Comparison of ENCODE assay signal across 18 cellular contexts in the genomic region with DNA sequence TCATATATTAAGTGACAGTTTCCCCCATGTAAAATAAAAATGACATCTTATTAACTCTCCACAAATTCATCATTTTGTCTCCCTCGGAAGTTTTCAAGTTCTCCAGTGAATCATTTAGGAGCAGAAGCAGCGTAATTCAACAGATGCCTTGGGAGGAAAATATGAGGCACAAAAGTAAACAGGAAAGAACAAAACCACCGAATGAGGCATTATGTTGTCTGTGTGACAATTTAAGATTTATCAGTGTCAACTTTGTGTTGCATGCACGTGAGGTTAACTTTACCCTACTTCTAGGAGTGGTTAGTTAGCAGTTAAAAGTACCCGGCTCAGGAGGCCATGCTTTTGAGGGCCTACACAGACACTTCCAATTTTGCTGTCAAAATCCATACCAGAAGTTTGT.
DNase-seq lines count a peak whose midpoint lies in the region; ATAC-seq and TF ChIP-seq lines count a peak whose summit lies in the region.
"Had no signal": no experiment of that assay in that cellular context is flagged by ENCODE, and none has a peak within 500 bp of the region (broad histone marks: within the 10 kb centered on the region; RNA-seq: fewer than 3 reads in every experiment).

No MANE protein-coding gene starts in this region.

- peak overlapping the region; percentile 62 to 99 for H3K18ac ChIP-seq in mesenchymal stem cell (ENCODE audit: low read depth in 1 of 2, low read length in 2 of 2)

- H3K36me3 ChIP-seq in mesenchymal stem cell (ENCODE audit: control insufficient read depth in 1 of 2, insufficient read depth in 2 of 2, low read depth in 1 of 2, low read length in 2 of 2), result no peaks in the 10 kb centered on the region
- H3K36me3 ChIP-seq: Peyer's patch had no signal

- no peak overlapping the region for H3K4me3 ChIP-seq in mesenchymal stem cell (ENCODE audit: insufficient read depth in 1 of 2, low read depth in 1 of 2, low read length in 2 of 2)
- H3K4me3 ChIP-seq: GM12878, K562, Peyer's patch had no signal

- H3K36me3 Mint-ChIP-seq in natural killer cell, result no peaks in the 10 kb centered on the region
- H3K36me3 Mint-ChIP-seq: CD14-positive monocyte had no signal

- intact Hi-C loops in natural killer cell (cut with micrococcal nuclease), result no loop called here

- peak; percentile 37 for DNase-seq in NCI-H1694 treated with DMSO at 0.1 percent for 48 hours (lab: John Stamatoyannopoulos, UW)
- no peak for DNase-seq in NCI-H1694 (lab: John Stamatoyannopoulos, UW)
- DNase-seq in mesenchymal stem cell, result peak; percentile 92
- DNase-seq in RKO (ENCODE audit: low spot score), result no peak
- no peak for DNase-seq in natural killer cell
- DNase-seq: 8988T, COR-L47, HFFc6, NCI-H1092, NCI-H187, Peyer's patch, SHP77 treated with DMSO at 0.1 percent for 48 hours had no signal

- no peak overlapping the region for H2AFZ ChIP-seq in mesenchymal stem cell (ENCODE audit: low read depth, low read length)

- TF ChIP-seq CTCF in VCaP (conservative IDR thresholded peaks at IDR 0.05), result no peak
- no peak for TF ChIP-seq CTCF in natural killer cell (IDR thresholded peaks at IDR 0.05)

- H3K4me1 ChIP-seq in mesenchymal stem cell (ENCODE audit: control insufficient read depth, insufficient read depth, low read depth, low read length), result no peaks in the 10 kb centered on the region
- H3K4me1 ChIP-seq: Peyer's patch had no signal

- H4K91ac ChIP-seq in mesenchymal stem cell (ENCODE audit: low read length), result peak overlapping the region; percentile 99

- H3K27ac Mint-ChIP-seq in natural killer cell, result no peak overlapping the region
- H3K27ac Mint-ChIP-seq: CD14-positive monocyte, HFFc6 had no signal

- H3K4me2 ChIP-seq in mesenchymal stem cell (ENCODE audit: low read length, poor library complexity, severe bottlenecking), result no peak overlapping the region

- H2BK120ac ChIP-seq in mesenchymal stem cell (ENCODE audit: low read depth, low read length), result no peak overlapping the region

- no peak overlapping the region for H3K23ac ChIP-seq in mesenchymal stem cell (ENCODE audit: low read length in 2 of 2)

- H2BK12ac ChIP-seq in mesenchymal stem cell (ENCODE audit: low read length in 2 of 2), result no peak overlapping the region

- 3% methylated on average over 5 of the region's 5 CpGs for WGBS in mesenchymal stem cell

- H2BK5ac ChIP-seq in mesenchymal stem cell (ENCODE audit: low read depth, low read length, poor library complexity, severe bottlenecking), result no peak overlapping the region

- peak overlapping the region; percentile 91 for H4K8ac ChIP-seq in mesenchymal stem cell (ENCODE audit: low read length)

- H3K27me3 ChIP-seq in mesenchymal stem cell (ENCODE audit: control insufficient read depth in 1 of 2, insufficient read depth in 1 of 2, low read length in 2 of 2), result no peaks in the 10 kb centered on the region
- H3K27me3 ChIP-seq: Peyer's patch had no signal

- H3K9me3 ChIP-seq in mesenchymal stem cell (ENCODE audit: control insufficient read depth, low read length), result no peaks in the 10 kb centered on the region
- H3K9me3 ChIP-seq: Peyer's patch had no signal

- H3K4ac ChIP-seq in mesenchymal stem cell (ENCODE audit: low read depth in 1 of 2, low read length in 2 of 2), result peak overlapping the region in 1 of 2 experiments; percentile 81

- H3K4me3 Mint-ChIP-seq in natural killer cell, result no peak overlapping the region
- H3K4me3 Mint-ChIP-seq: CD14-positive monocyte, HFFc6 had no signal

- H3K79me1 ChIP-seq in mesenchymal stem cell (replicated peaks; ENCODE audit: low read length, poor library complexity, severe bottlenecking), result no peaks in the 10 kb centered on the region

- H2AK5ac ChIP-seq in mesenchymal stem cell (ENCODE audit: low read length, severe bottlenecking), result no peak overlapping the region

- peak overlapping the region; percentile 59 for H3K27ac ChIP-seq in VCaP
- H3K27ac ChIP-seq in mesenchymal stem cell (ENCODE audit: low read length, poor library complexity, severe bottlenecking), result no peak overlapping the region

- H3K9me3 Mint-ChIP-seq in natural killer cell, result peaks cover 0 to 2% of the 10 kb centered on the region in 2 donors

- ATAC-seq in GM18519 (IDR thresholded peaks at IDR 0.05; ENCODE audit: low FRiP score, unreplicated experiment), result no peak
- ATAC-seq in GM18517 (IDR thresholded peaks at IDR 0.05; ENCODE audit: unreplicated experiment), result no peak
- ATAC-seq in natural killer cell, result no peak
- ATAC-seq: GM12878, K562 had no signal

- H3K4me1 Mint-ChIP-seq in natural killer cell, result no peaks in the 10 kb centered on the region
- H3K4me1 Mint-ChIP-seq: CD14-positive monocyte had no signal

- no peak overlapping the region for H2BK15ac ChIP-seq in mesenchymal stem cell (ENCODE audit: low read depth, poor library complexity, severe bottlenecking)

- H3K9ac ChIP-seq in mesenchymal stem cell (ENCODE audit: low read length), result peak overlapping the region; percentile 31

- no peak overlapping the region for H3K14ac ChIP-seq in mesenchymal stem cell (ENCODE audit: low read length in 2 of 2)

- H3K27me3 Mint-ChIP-seq in natural killer cell (ENCODE audit: low read depth in 2 of 2), result no peaks in the 10 kb centered on the region

Comparison
In these comparisons a context has a peak if more than half of its experiments do, and no peak if none do; other contexts are left out.
1. DNase-seq: peak in NCI-H1694 treated with DMSO at 0.1 percent for 48 hours (single experiment) and mesenchymal stem cell (single experiment); none in NCI-H1694 (single experiment), RKO (single experiment) and natural killer cell (single experiment).